ENCODE assay signal across 18 cellular contexts in genomic region chr1:101463195-101463594, GRCh38.
A peak's percentile ranks its signal among the peaks of the same experiment; 100 is the strongest.
DNase-seq lines count a peak whose midpoint lies in the region; ATAC-seq and FAIRE-seq lines count a peak whose summit lies in the region.
"Had no signal": no experiment of that assay in that cellular context is flagged by ENCODE, and none has a peak within 500 bp of the region (broad histone marks: within the 10 kb centered on the region; RNA-seq: fewer than 3 reads in every experiment).

No MANE protein-coding gene starts in this region.

- H3K4me1 Mint-ChIP-seq in T-helper 17 cell = no peaks in the 10 kb centered on the region

- H3K4me3 Mint-ChIP-seq in T-helper 17 cell = peak overlapping the region; percentile 13
- H3K4me3 Mint-ChIP-seq: CD4-positive, alpha-beta memory T cell; HFFc6 had no signal

- H3K36me3 Mint-ChIP-seq in T-helper 17 cell (ENCODE audit: low read depth) = no peaks in the 10 kb centered on the region
- H3K36me3 Mint-ChIP-seq: CD4-positive, alpha-beta memory T cell had no signal

- H3K9me3 ChIP-seq in T-helper 17 cell (ENCODE audit: control insufficient read depth, low read length, poor library complexity, severe bottlenecking) = no peaks in the 10 kb centered on the region
- H3K9me3 ChIP-seq: BE2C, HAP-1 had no signal

- ATAC-seq in T-helper 17 cell = no peak
- no peak for ATAC-seq in GM21619 (IDR thresholded peaks at IDR 0.05; ENCODE audit: unreplicated experiment)
- ATAC-seq in GM19455 (IDR thresholded peaks at IDR 0.05; ENCODE audit: unreplicated experiment) = no peak
- ATAC-seq: K562 had no signal

- peak; percentile 68 for FAIRE-seq in GM18507 (lab: Jason Lieb, UNC)
- FAIRE-seq: A204.1, GM12891, H1, K562 had no signal

- H3K27me3 Mint-ChIP-seq in T-helper 17 cell = no peaks in the 10 kb centered on the region

- H3K27ac Mint-ChIP-seq in T-helper 17 cell = no peak overlapping the region
- H3K27ac Mint-ChIP-seq: CD4-positive, alpha-beta memory T cell; HFFc6 had no signal

- DNase-seq in EH (ENCODE audit: low read depth) (peak; percentile 11), GM18507 (ENCODE audit: extremely low spot score, insufficient read length, low read depth) (no peak), T-helper 17 cell (no peak), myocyte (ENCODE audit: low read depth) (peak; percentile 28), epidermal melanocyte (ENCODE audit: insufficient read length, low spot score) (no peak)
- no peak for DNase-seq in activated naive CD4-positive, alpha-beta T cell treated with anti-CD3 and anti-CD28 coated beads, Interleukin-2, amount 50 U/mL, for 16 hours
- DNase-seq: BE2C; CD4-positive, alpha-beta memory T cell; DMS153; DMS79 treated with DMSO at 0.1 percent for 48 hours; HFFc6 had no signal

Comparison
In these comparisons a context has a peak if more than half of its experiments do, and no peak if none do; other contexts are left out.
1. DNase-seq: peak in EH (single experiment) and myocyte (single experiment); none in GM18507 (single experiment), T-helper 17 cell (0 of 3), epidermal melanocyte (single experiment) and activated naive CD4-positive, alpha-beta T cell treated with anti-CD3 and anti-CD28 coated beads, Interleukin-2, amount 50 U/mL, for 16 hours (single experiment).